In genomic region chr18:32091325-32091723, GRCh38 we compare ENCODE assay signal across 8 cellular contexts. TPM values are rescaled to one million over a fixed set of nuclear protein-coding genes. Genes with fewer than 3 reads are reported as not detected.
DNase-seq lines count a peak whose midpoint lies in the region; ATAC-seq and TF ChIP-seq lines count a peak whose summit lies in the region.

No MANE protein-coding gene starts in this region.

- TF ChIP-seq POLR2A in heart left ventricle (IDR thresholded peaks at IDR 0.05): no peak

- intact Hi-C loops in heart left ventricle (cut with DNase I): loop anchor here in 5 of 10 donors (5.0 to 10.0 kb wide), 3 partner anchors 74 to 149 kb away; partner anchors contain the start of genes TRAPPC8 (in 5 of the 5) and RNF125 (in 3 of the 5)
- intact Hi-C loops in Right ventricle myocardium inferior (cut with DNase I): loop anchor here (10.0 kb wide), 1 partner anchor 373 kb away; no protein-coding TSS in a partner anchor

- H3K4ac ChIP-seq in mesendoderm (ENCODE audit: low read depth, low read length): no peak overlapping the region

- H2BK15ac ChIP-seq in mesendoderm (replicated peaks; ENCODE audit: low read depth): no peak overlapping the region

- peak overlapping the region; percentile 86 to 98 (median 91) for H3K4me3 Mint-ChIP-seq in brain

- H3K36me3 Mint-ChIP-seq in brain: peaks cover 29% of the 10 kb centered on the region

- 45 to 46% (median 46%) methylated on average over 7 of the region's 7 CpGs for WGBS in heart left ventricle, 4 donors
- WGBS in mesendoderm (ENCODE audit: extremely low coverage, insufficient coverage, low lambda C conversion rate): no CpG with 5 or more reads among the region's 7 CpGs
- WGBS in urinary bladder: 40% methylated on average over 7 of the region's 7 CpGs

- H3K9ac ChIP-seq in mesendoderm (ENCODE audit: low read length): peak overlapping the region; percentile 89

- ATAC-seq in heart left ventricle (no peak), Right ventricle myocardium inferior (no peak)

- DNase-seq in heart left ventricle (no peak), Right ventricle myocardium inferior (ENCODE audit: missing footprints) (no peak), mesendoderm (no peak), HEK293T (ENCODE audit: extremely low spot score) (no peak), GM13977 (ENCODE audit: low spot score) (no peak)
- no peak for DNase-seq in central memory CD4-positive, alpha-beta T cell

- in situ Hi-C loops in GM13977 (cut with MboI; ENCODE audit: low pct_unique_long_range_greater_than_20kb, low sequenced_read_pairs, unreplicated experiment): no loop called here

- peaks cover 32% of the 10 kb centered on the region for H3K4me1 Mint-ChIP-seq in brain

- H3K27me3 ChIP-seq in heart left ventricle (no peaks in the 10 kb centered on the region), mesendoderm (ENCODE audit: insufficient read depth, low read length, poor library complexity) (no peaks in the 10 kb centered on the region)

- H3K4me2 ChIP-seq in mesendoderm (ENCODE audit: low read length): peak overlapping the region; percentile 64

- H2BK5ac ChIP-seq in mesendoderm (ENCODE audit: low read length): no peak overlapping the region

- H3K4me3 ChIP-seq in heart left ventricle (peak overlapping the region; percentile 69 to 96 (median 84)), mesendoderm (ENCODE audit: low read length) (no peak overlapping the region), urinary bladder (ENCODE audit: low read depth, low read length) (peak overlapping the region; percentile 79)

- H3K79me2 ChIP-seq in mesendoderm (ENCODE audit: control insufficient read depth, insufficient read depth, low read length): peaks cover 29% of the 10 kb centered on the region

- H4K8ac ChIP-seq in mesendoderm (ENCODE audit: low read depth, low read length): no peak overlapping the region

- CTCF ChIA-PET in HEK293T (lab: Yijun Ruan, JAX): interaction anchor here (0.6 to 0.9 kb wide), 2 partner anchors 72 to 237 kb away, joined by 3 read pairs; no protein-coding TSS in a partner anchor

- POLR2A ChIA-PET in HEK293T (lab: Yijun Ruan, JAX): interaction anchor here (0.6 to 6.5 kb wide), 22 partner anchors 8 to 378 kb away, joined by 3 to 82 read pairs (median 4); partner anchors contain the start of genes RNF125 and TRAPPC8

- peaks cover 0 to 48% (median 26%) of the 10 kb centered on the region in 12 donors for H3K4me1 ChIP-seq in heart left ventricle
- peaks cover 3% of the 10 kb centered on the region for H3K4me1 ChIP-seq in mesendoderm (ENCODE audit: control insufficient read depth, low read depth, low read length)
- H3K4me1 ChIP-seq in urinary bladder (ENCODE audit: insufficient read depth): no peaks in the 10 kb centered on the region

- no peak overlapping the region for H2AK5ac ChIP-seq in mesendoderm (ENCODE audit: low read length)

- no peaks in the 10 kb centered on the region for H3K9me3 Mint-ChIP-seq in brain

- H3K79me1 ChIP-seq in mesendoderm (ENCODE audit: low read length): peaks cover 7% of the 10 kb centered on the region

- no peak overlapping the region for H2BK120ac ChIP-seq in mesendoderm (ENCODE audit: low read depth, low read length)

- H4K5ac ChIP-seq in mesendoderm (ENCODE audit: low read length): no peak overlapping the region

- H3K9me3 ChIP-seq in heart left ventricle: no peaks in the 10 kb centered on the region

- H3K27ac Mint-ChIP-seq in brain: peak overlapping the region; percentile 93 to 98 (median 97)

- H3K18ac ChIP-seq in mesendoderm (ENCODE audit: low read length): no peak overlapping the region

- H3K27me3 Mint-ChIP-seq in brain: peaks cover 14% of the 10 kb centered on the region

- H3K27ac ChIP-seq in heart left ventricle (peak overlapping the region; percentile 95 to 100 (median 99)), mesendoderm (ENCODE audit: low read depth, low read length) (no peak overlapping the region), urinary bladder (ENCODE audit: low read depth) (peak overlapping the region; percentile 99)

- H3K56ac ChIP-seq in mesendoderm (ENCODE audit: low read length): peak overlapping the region; percentile 49

- H3K36me3 ChIP-seq in heart left ventricle: peaks cover 0 to 10% (median 3%) of the 10 kb centered on the region in 9 donors
- H3K36me3 ChIP-seq in mesendoderm (ENCODE audit: control insufficient read depth, insufficient read depth, low read length): peaks cover under 1% of the 10 kb centered on the region
- no peaks in the 10 kb centered on the region for H3K36me3 ChIP-seq in urinary bladder (ENCODE audit: insufficient read depth)

- no peak overlapping the region for H3K23ac ChIP-seq in mesendoderm (ENCODE audit: low read length)

- TF ChIP-seq CTCF in heart left ventricle (IDR thresholded peaks at IDR 0.05): no peak
- TF ChIP-seq CTCF in brain (conservative IDR thresholded peaks at IDR 0.05): no peak
- no peak for TF ChIP-seq CTCF in GM13977 (IDR thresholded peaks at IDR 0.05; ENCODE audit: extremely low read depth, insufficient read depth, missing control alignments)

TF ChIP-seq in HEK293T, 16 proteins besides CTCF, POLR2A, EP300 and RAD21:
- no peak for TF ChIP-seq NFRKB (IDR thresholded peaks at IDR 0.05)
- no peak for TF ChIP-seq FOXA1 (IDR thresholded peaks at IDR 0.05)

RNA-seq across cellular contexts. Expression of gene RNF138, which starts 0.3 kb away (rescaled TPM):
- total RNA-seq in heart left ventricle: 10 to 100 TPM in 3 of 9 donors, 1 to 10 TPM in 6; 3.9 to 16.1 (median 9.0) TPM
- 10 to 100 TPM in 1 of 2 donors, 1 to 10 TPM in 1; 2.9 to 11.0 TPM for polyA plus RNA-seq in heart left ventricle
- total RNA-seq in Right ventricle myocardium inferior: 8.0 TPM
- polyA plus RNA-seq in brain (ENCODE audit: insufficient read depth, low read depth, low replicate concordance): 14.9 TPM
- 57.7 TPM for polyA plus RNA-seq in mesendoderm (2013, experiment 1 of 2)
- 57.6 TPM for polyA plus RNA-seq in mesendoderm (2013, experiment 2 of 2)
- 35.4 TPM for total RNA-seq in urinary bladder
- 23.5 TPM for polyA plus RNA-seq in urinary bladder
